21 cellular contexts compared by ENCODE assay signal in the genomic region with DNA sequence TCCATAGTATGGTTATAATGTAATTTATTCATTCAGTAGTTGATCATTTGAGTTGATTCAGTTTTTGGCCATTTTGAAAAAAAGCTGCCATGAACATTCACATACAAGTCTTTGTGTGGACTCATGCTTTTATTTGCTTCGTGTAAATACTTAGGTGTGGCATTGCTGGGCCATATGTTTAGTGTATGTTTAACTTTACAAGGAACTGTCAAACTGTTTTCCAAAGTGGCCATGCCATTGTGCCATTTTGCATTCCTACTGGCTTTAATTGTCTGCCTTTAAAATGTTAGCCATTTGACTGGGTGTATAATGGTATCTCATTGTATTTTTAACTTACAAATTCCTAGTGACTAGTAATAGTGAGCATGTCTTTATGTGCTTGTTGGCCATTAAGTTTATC. TPM values are rescaled to one million over a fixed set of nuclear protein-coding genes. Genes with fewer than 3 reads are reported as not detected.
DNase-seq lines count a peak whose midpoint lies in the region; ATAC-seq, FAIRE-seq and TF ChIP-seq lines count a peak whose summit lies in the region.
"Had no signal": no experiment of that assay in that cellular context is flagged by ENCODE, and none has a peak within 500 bp of the region (broad histone marks: within the 10 kb centered on the region; RNA-seq: fewer than 3 reads in every experiment).

No MANE protein-coding gene starts in this region.

- peaks cover 1% of the 10 kb centered on the region for H3K36me3 Mint-ChIP-seq in activated naive CD4-positive, alpha-beta T cell treated with anti-CD3 and anti-CD28 coated beads, Interleukin-2, amount 50 U/mL, for 24 hours
- no peaks in the 10 kb centered on the region for H3K36me3 Mint-ChIP-seq in astrocyte (ENCODE audit: low read depth, unreplicated experiment)
- H3K36me3 Mint-ChIP-seq in stimulated activated effector memory CD8-positive, alpha-beta T cell treated with anti-CD3 and anti-CD28 coated beads, Interleukin-12 subunit alpha, Interleukin-12 subunit beta, amount 100 ng/mL, for 72 hours: no peaks in the 10 kb centered on the region
- H3K36me3 Mint-ChIP-seq: natural killer cell had no signal

- CTCF ChIA-PET in PC-3 (lab: Charles Lee): no interaction called here

- TF ChIP-seq CTCF in PC-3 (conservative IDR thresholded peaks at IDR 0.05; ENCODE audit: low read depth, low read length): no peak
- TF ChIP-seq CTCF in astrocyte (IDR thresholded peaks at IDR 0.05; ENCODE audit: insufficient read depth, low read depth, low read length): no peak

- peak overlapping the region; percentile 26 for H3K4me3 Mint-ChIP-seq in activated naive CD4-positive, alpha-beta T cell treated with anti-CD3 and anti-CD28 coated beads, Interleukin-2, amount 50 U/mL, for 24 hours
- no peak overlapping the region for H3K4me3 Mint-ChIP-seq in astrocyte (ENCODE audit: unreplicated experiment)
- H3K4me3 Mint-ChIP-seq in stimulated activated effector memory CD8-positive, alpha-beta T cell treated with anti-CD3 and anti-CD28 coated beads, Interleukin-12 subunit alpha, Interleukin-12 subunit beta, amount 100 ng/mL, for 72 hours: peak overlapping the region; percentile 69
- H3K4me3 Mint-ChIP-seq: natural killer cell had no signal

- H3K79me2 ChIP-seq in PC-3 (ENCODE audit: low read length) (peaks cover 81% of the 10 kb centered on the region), astrocyte (ENCODE audit: insufficient read depth, low read length) (peaks cover 15% of the 10 kb centered on the region)

- H3K4me1 Mint-ChIP-seq in activated naive CD4-positive, alpha-beta T cell treated with anti-CD3 and anti-CD28 coated beads, Interleukin-2, amount 50 U/mL, for 24 hours: peaks cover 78% of the 10 kb centered on the region
- H3K4me1 Mint-ChIP-seq in astrocyte (ENCODE audit: low read depth, unreplicated experiment): peaks cover 20% of the 10 kb centered on the region
- peaks cover 57% of the 10 kb centered on the region for H3K4me1 Mint-ChIP-seq in stimulated activated effector memory CD8-positive, alpha-beta T cell treated with anti-CD3 and anti-CD28 coated beads, Interleukin-12 subunit alpha, Interleukin-12 subunit beta, amount 100 ng/mL, for 72 hours

- no peak for DNase-seq in activated naive CD4-positive, alpha-beta T cell treated with Interleukin-2 at 50 U/mL for 16 hours
- DNase-seq in PC-3: peak; percentile 35
- no peak for DNase-seq in astrocyte (ENCODE audit: low read depth)
- DNase-seq in stimulated activated effector memory CD8-positive, alpha-beta T cell treated with anti-CD3 and anti-CD28 coated beads, Interleukin-12 subunit alpha, Interleukin-12 subunit beta, amount 100 ng/mL, for 72 hours (ENCODE audit: low spot score in 2 of 2): no peak
- no peak for DNase-seq in right cardiac atrium
- DNase-seq in NCI-H1694 (lab: John Stamatoyannopoulos, UW): no peak
- DNase-seq: anterior cingulate cortex, IMR-90, MV-4-11, natural killer cell, NCI-H2029 treated with DMSO at 0.1 percent for 48 hours, NCI-H510A, SIG-M5, T-helper 9 cell had no signal

- H3K4me1 ChIP-seq in PC-3 (ENCODE audit: insufficient read depth, low read length) (peaks cover 66% of the 10 kb centered on the region), astrocyte (ENCODE audit: insufficient read depth, low read length) (peaks cover 11% of the 10 kb centered on the region), right cardiac atrium (ENCODE audit: control insufficient read depth, insufficient read depth, low read length) (peaks cover 6% of the 10 kb centered on the region)
- H3K4me1 ChIP-seq: parathyroid adenoma had no signal

- ATAC-seq in PC-3 (no peak), HG03460 (IDR thresholded peaks at IDR 0.05; ENCODE audit: unreplicated experiment) (no peak), right cardiac atrium (no peak)
- ATAC-seq in stimulated activated effector memory CD8-positive, alpha-beta T cell treated with anti-CD3 and anti-CD28 coated beads, Interleukin-12 subunit alpha, Interleukin-12 subunit beta, amount 100 ng/mL, for 72 hours: no peak
- ATAC-seq: activated CD4-positive, CD25-positive, alpha-beta regulatory T cell treated with anti-CD3 and anti-CD28 coated beads, Interleukin-2, amount 50 U/mL, for 24 hours; natural killer cell had no signal

- H3K4me3 ChIP-seq in PC-3 (ENCODE audit: low read length) (no peak overlapping the region), astrocyte (ENCODE audit: insufficient read depth, low read depth, low read length) (no peak overlapping the region), right cardiac atrium (ENCODE audit: low read length) (no peak overlapping the region)
- H3K4me3 ChIP-seq: HAP-1, lung, suprapubic skin had no signal

- intact Hi-C loops in PC-3 (cut with micrococcal nuclease): loop anchor here (5.0 kb wide), 2 partner anchors 65 to 615 kb away; no protein-coding TSS in a partner anchor
- intact Hi-C loops in right cardiac atrium (cut with DNase I): no loop called here

- BruUV-seq in PC-3 (replicated peaks; lab: Mats Ljungman, UMichigan): no TSS peak

- peak overlapping the region; percentile 98 for H3K27ac Mint-ChIP-seq in activated naive CD4-positive, alpha-beta T cell treated with anti-CD3 and anti-CD28 coated beads, Interleukin-2, amount 50 U/mL, for 24 hours
- no peak overlapping the region for H3K27ac Mint-ChIP-seq in astrocyte (ENCODE audit: unreplicated experiment)
- peak overlapping the region; percentile 88 for H3K27ac Mint-ChIP-seq in stimulated activated effector memory CD8-positive, alpha-beta T cell treated with anti-CD3 and anti-CD28 coated beads, Interleukin-12 subunit alpha, Interleukin-12 subunit beta, amount 100 ng/mL, for 72 hours
- H3K27ac Mint-ChIP-seq: natural killer cell had no signal

- H3K27me3 ChIP-seq in PC-3 (ENCODE audit: low read length): no peaks in the 10 kb centered on the region
- no peaks in the 10 kb centered on the region for H3K27me3 ChIP-seq in astrocyte (ENCODE audit: insufficient read depth, low read length)
- H3K27me3 ChIP-seq in right cardiac atrium (ENCODE audit: control insufficient read depth, insufficient read depth): no peaks in the 10 kb centered on the region
- H3K27me3 ChIP-seq: suprapubic skin had no signal

- H3K4me2 ChIP-seq in PC-3 (ENCODE audit: low read length) (no peak overlapping the region), astrocyte (ENCODE audit: low read length) (no peak overlapping the region)

- H3F3A ChIP-seq in PC-3 (ENCODE audit: low read length, unreplicated experiment): no peaks in the 10 kb centered on the region

- POLR2A ChIA-PET in PC-3 (lab: Charles Lee; ENCODE audit: unreplicated experiment): no interaction called here

- no peaks in the 10 kb centered on the region for H3K9me3 Mint-ChIP-seq in activated naive CD4-positive, alpha-beta T cell treated with anti-CD3 and anti-CD28 coated beads, Interleukin-2, amount 50 U/mL, for 24 hours
- H3K9me3 Mint-ChIP-seq in astrocyte (ENCODE audit: unreplicated experiment): no peaks in the 10 kb centered on the region
- no peaks in the 10 kb centered on the region for H3K9me3 Mint-ChIP-seq in stimulated activated effector memory CD8-positive, alpha-beta T cell treated with anti-CD3 and anti-CD28 coated beads, Interleukin-12 subunit alpha, Interleukin-12 subunit beta, amount 100 ng/mL, for 72 hours
- H3K9me3 Mint-ChIP-seq: natural killer cell had no signal

- FAIRE-seq in astrocyte (lab: Jason Lieb, UNC): peak; percentile 87

- H4K20me1 ChIP-seq in PC-3 (ENCODE audit: low read length) (no peaks in the 10 kb centered on the region), astrocyte (ENCODE audit: insufficient read depth, low read length) (no peaks in the 10 kb centered on the region)

- no peaks in the 10 kb centered on the region for H3K27me3 Mint-ChIP-seq in activated naive CD4-positive, alpha-beta T cell treated with anti-CD3 and anti-CD28 coated beads, Interleukin-2, amount 50 U/mL, for 24 hours
- H3K27me3 Mint-ChIP-seq in astrocyte (ENCODE audit: low read depth, unreplicated experiment): no peaks in the 10 kb centered on the region

- 90% methylated on average over 1 of the region's 1 CpG for WGBS in right cardiac atrium

- no peaks in the 10 kb centered on the region for H3K9me2 ChIP-seq in PC-3 (replicated peaks; ENCODE audit: low read length)

- H2AFZ ChIP-seq in PC-3 (ENCODE audit: low read length) (no peak overlapping the region), astrocyte (ENCODE audit: low read depth, low read length) (no peak overlapping the region)
- H2AFZ ChIP-seq: parathyroid adenoma had no signal

- H3K9me3 ChIP-seq in PC-3 (ENCODE audit: low read length) (no peaks in the 10 kb centered on the region), astrocyte (ENCODE audit: insufficient read depth, low read depth, low read length) (no peaks in the 10 kb centered on the region), right cardiac atrium (ENCODE audit: control insufficient read depth, low read length) (no peaks in the 10 kb centered on the region)
- H3K9me3 ChIP-seq: HAP-1, suprapubic skin had no signal

- H3K36me3 ChIP-seq in PC-3 (ENCODE audit: low read depth, low read length): 0 out of 2 replicates have a peak, but pooled peaks cover 7% of the 10 kb centered on the region
- no peaks in the 10 kb centered on the region for H3K36me3 ChIP-seq in astrocyte (ENCODE audit: insufficient read depth, low read length)
- H3K36me3 ChIP-seq: HAP-1, suprapubic skin had no signal

- no peak overlapping the region for H3K27ac ChIP-seq in PC-3 (ENCODE audit: low read length)
- H3K27ac ChIP-seq in astrocyte (ENCODE audit: low read depth, low read length): no peak overlapping the region
- no peak overlapping the region for H3K27ac ChIP-seq in right cardiac atrium (ENCODE audit: low read length)
- H3K27ac ChIP-seq: parathyroid adenoma had no signal

- H3K9ac ChIP-seq in PC-3 (ENCODE audit: low read length) (no peak overlapping the region), astrocyte (ENCODE audit: low read length) (no peak overlapping the region)
- H3K9ac ChIP-seq: parathyroid adenoma had no signal

RNA-seq across cellular contexts. Expression of a gene that starts 8.8 kb away (rescaled TPM):
- total RNA-seq in PC-3 (2014; rRNA removed) (5.5 and 13.7 TPM in 2 replicates), astrocyte (10.7 and 11.0 TPM in 2 replicates), right cardiac atrium (10 to 100 TPM; 13.8 to 16.9 (median 15.2) TPM)
- polyA plus RNA-seq in right cardiac atrium: 4.0 TPM
